ENCODE assay signal across 11 cellular contexts in genomic region chr20:46357030-46357514, GRCh38. TPM values are rescaled to one million over a fixed set of nuclear protein-coding genes. Genes with fewer than 3 reads are reported as not detected.
A peak's percentile ranks its signal among the peaks of the same experiment; 100 is the strongest.
DNase-seq lines count a peak whose midpoint lies in the region; ATAC-seq and TF ChIP-seq lines count a peak whose summit lies in the region.
"Had no signal": no experiment of that assay in that cellular context is flagged by ENCODE, and none has a peak within 500 bp of the region (broad histone marks: within the 10 kb centered on the region; RNA-seq: fewer than 3 reads in every experiment).

No MANE protein-coding gene starts in this region.

- DNase-seq in NCI-H345 (lab: John Stamatoyannopoulos, UW) (peak; percentile 17), NCI-H345 treated with DMSO at 0.1 percent for 48 hours (lab: John Stamatoyannopoulos, UW; ENCODE audit: unreplicated experiment) (no peak), right cardiac atrium (peak; percentile 49 to 79 (median 75)), stomach (peak; percentile 33), OCI-M2 (lab: John Stamatoyannopoulos, UW; ENCODE audit: unreplicated experiment) (no peak), T-helper 1 cell (no peak), EL (no peak)
- peak; percentile 42 for DNase-seq in activated CD8-positive, alpha-beta T cell treated with anti-CD3 and anti-CD28 coated beads for 36 hours
- DNase-seq: activated CD4-positive, CD25-positive, alpha-beta regulatory T cell treated with anti-CD3 and anti-CD28 coated beads, Interleukin-2, amount 50 U/mL, for 72 hours; brain microvascular endothelial cell had no signal

- no peak for TF ChIP-seq POLR2A in stomach (IDR thresholded peaks at IDR 0.05)

- ATAC-seq in activated CD8-positive, alpha-beta T cell treated with anti-CD3 and anti-CD28 coated beads for 36 hours: peak; percentile 26
- peak; percentile 66 to 70 for ATAC-seq in right cardiac atrium

- no peak overlapping the region for H3K27ac ChIP-seq in right cardiac atrium (ENCODE audit: low read length)
- peak overlapping the region in 3 of 5 donors; percentile 26 to 74 (median 37) for H3K27ac ChIP-seq in stomach
- H3K27ac ChIP-seq: brain microvascular endothelial cell had no signal

- peak overlapping the region; percentile 70 for H3K27ac Mint-ChIP-seq in activated CD8-positive, alpha-beta T cell treated with anti-CD3 and anti-CD28 coated beads for 36 hours

- CTCF ChIA-PET in activated CD8-positive, alpha-beta T cell treated with anti-CD3 and anti-CD28 coated beads for 36 hours (lab: Charles Lee): interaction anchor here (1.8 to 3.5 kb wide), 3 partner anchors 9 to 50 kb away, joined by 4 to 16 read pairs (median 7); no protein-coding TSS in a partner anchor

- no peak overlapping the region for H3K4me3 Mint-ChIP-seq in activated CD8-positive, alpha-beta T cell treated with anti-CD3 and anti-CD28 coated beads for 36 hours

- intact Hi-C loops in activated CD8-positive, alpha-beta T cell treated with anti-CD3 and anti-CD28 coated beads for 36 hours (cut with micrococcal nuclease): no loop called here
- intact Hi-C loops in right cardiac atrium (cut with DNase I) (no loop called here), stomach (cut with DNase I; ENCODE audit: low total_unique reads) (loop anchor here (10.0 kb wide), 1 partner anchor 332 kb away; the partner anchor contains the start of gene SLC12A5)

- peaks cover 16% of the 10 kb centered on the region for H3K36me3 Mint-ChIP-seq in activated CD8-positive, alpha-beta T cell treated with anti-CD3 and anti-CD28 coated beads for 36 hours (ENCODE audit: low read depth)

- peaks cover 55% of the 10 kb centered on the region for H3K4me1 Mint-ChIP-seq in activated CD8-positive, alpha-beta T cell treated with anti-CD3 and anti-CD28 coated beads for 36 hours (ENCODE audit: low read depth)

- POLR2A ChIA-PET in activated CD8-positive, alpha-beta T cell treated with anti-CD3 and anti-CD28 coated beads for 36 hours (lab: Charles Lee): interaction anchor here (1.1 kb wide), 1 partner anchor 12 kb away, joined by 3 read pairs; no protein-coding TSS in a partner anchor

- H3K27me3 Mint-ChIP-seq in activated CD8-positive, alpha-beta T cell treated with anti-CD3 and anti-CD28 coated beads for 36 hours: no peaks in the 10 kb centered on the region

- H3K4me3 ChIP-seq in right cardiac atrium (ENCODE audit: low read length) (no peak overlapping the region), stomach (no peak overlapping the region)

- H3K4me1 ChIP-seq in right cardiac atrium (ENCODE audit: control insufficient read depth, insufficient read depth, low read length) (peaks cover 18% of the 10 kb centered on the region), stomach (peaks cover 12 to 72% (median 51%) of the 10 kb centered on the region in 4 donors)

- 5% methylated on average over 13 of the region's 13 CpGs for WGBS in right cardiac atrium
- 10 to 19% (median 17%) methylated on average over 11 to 13 of the region's 13 CpGs for WGBS in stomach, 5 donors

- H3K27me3 ChIP-seq in right cardiac atrium (ENCODE audit: control insufficient read depth, insufficient read depth) (no peaks in the 10 kb centered on the region), stomach (no peaks in the 10 kb centered on the region)
- H3K27me3 ChIP-seq: brain microvascular endothelial cell had no signal

- no peak for TF ChIP-seq EP300 in stomach (IDR thresholded peaks at IDR 0.05)

- H3K9me3 ChIP-seq in right cardiac atrium (ENCODE audit: control insufficient read depth, low read length): no peaks in the 10 kb centered on the region
- H3K9me3 ChIP-seq in stomach: no peaks in the 10 kb centered on the region

- H3K36me3 ChIP-seq in stomach: peaks cover 0 to 74% (median 48%) of the 10 kb centered on the region in 4 donors

- TF ChIP-seq CTCF in activated CD8-positive, alpha-beta T cell treated with anti-CD3 and anti-CD28 coated beads for 36 hours (IDR thresholded peaks at IDR 0.05): no peak
- TF ChIP-seq CTCF in stomach (IDR thresholded peaks at IDR 0.05): no peak

- no peaks in the 10 kb centered on the region for H3K9me3 Mint-ChIP-seq in activated CD8-positive, alpha-beta T cell treated with anti-CD3 and anti-CD28 coated beads for 36 hours

RNA-seq across cellular contexts. Expression of gene CDH22, which starts 48.8 kb away (rescaled TPM):
- not detected for total RNA-seq in activated CD8-positive, alpha-beta T cell treated with anti-CD3 and anti-CD28 coated beads for 36 hours
- total RNA-seq in right cardiac atrium: 1 to 10 TPM; 1.6 to 7.0 (median 4.1) TPM
- 4.0 TPM for polyA plus RNA-seq in right cardiac atrium
- total RNA-seq in stomach: under 1 TPM in 1 of 5 donors, not detected in 4; 0.18 TPM
- under 1 TPM in 2 of 3 donors, not detected in 1; 0.19 to 0.60 TPM for polyA plus RNA-seq in stomach
- total RNA-seq: MCF 10A had no signal

RNA-seq across cellular contexts. Expression of gene ELMO2, which starts 49.3 kb away (rescaled TPM):
- total RNA-seq in activated CD8-positive, alpha-beta T cell treated with anti-CD3 and anti-CD28 coated beads for 36 hours: 10 to 100 TPM; 36.2 to 38.1 TPM
- total RNA-seq in right cardiac atrium: 10 to 100 TPM; 29.0 to 40.2 (median 35.0) TPM
- polyA plus RNA-seq in right cardiac atrium: 20.7 TPM
- 10 to 100 TPM in 4 of 5 donors, 1 to 10 TPM in 1; 9.9 to 37.7 (median 25.0) TPM for total RNA-seq in stomach
- polyA plus RNA-seq in stomach: 10 to 100 TPM; 12.9 to 22.6 (median 18.0) TPM

Comparison
In these comparisons a context has a peak if more than half of its experiments do, and no peak if none do; other contexts are left out.
1. DNase-seq: peak in NCI-H345 (single experiment), activated CD8-positive, alpha-beta T cell treated with anti-CD3 and anti-CD28 coated beads for 36 hours (single experiment), right cardiac atrium (3 of 3) and stomach (single experiment); none in NCI-H345 treated with DMSO at 0.1 percent for 48 hours (single experiment), OCI-M2 (single experiment), T-helper 1 cell (0 of 5) and EL (single experiment).